In the genomic region with DNA sequence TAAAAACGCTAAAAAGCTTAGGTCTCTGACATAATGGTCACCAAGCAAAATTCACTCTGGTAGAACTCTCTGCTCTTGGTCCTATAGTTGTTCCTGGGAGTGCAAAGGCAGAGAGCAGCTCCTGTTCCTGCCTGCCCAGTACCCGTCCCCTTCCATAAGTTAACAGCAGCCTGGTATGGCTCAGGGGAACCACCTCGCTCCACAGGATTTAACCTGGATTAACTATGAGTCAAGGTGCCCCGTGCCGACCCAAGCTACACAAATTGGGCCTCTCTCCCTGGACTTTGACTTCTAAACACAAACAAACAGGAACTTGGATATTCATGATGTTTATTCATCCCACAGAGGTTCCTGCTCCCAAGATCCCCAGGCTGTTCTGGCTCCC, we compare ENCODE assay signal across 1 cellular context.
TF ChIP-seq lines count a peak whose summit lies in the region.

No MANE protein-coding gene starts in this region.

TF ChIP-seq in WTC11, 78 proteins besides CTCF, POLR2A, EP300 and RAD21 (continued from another document):
- TF ChIP-seq, protein P1, sequence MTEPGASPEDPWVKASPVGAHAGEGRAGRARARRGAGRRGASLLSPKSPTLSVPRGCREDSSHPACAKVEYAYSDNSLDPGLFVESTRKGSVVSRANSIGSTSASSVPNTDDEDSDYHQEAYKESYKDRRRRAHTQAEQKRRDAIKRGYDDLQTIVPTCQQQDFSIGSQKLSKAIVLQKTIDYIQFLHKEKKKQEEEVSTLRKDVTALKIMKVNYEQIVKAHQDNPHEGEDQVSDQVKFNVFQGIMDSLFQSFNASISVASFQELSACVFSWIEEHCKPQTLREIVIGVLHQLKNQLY (CRISPR knock-in tag; IDR thresholded peaks at IDR 0.05), result no peak
- TF ChIP-seq, protein P2, sequence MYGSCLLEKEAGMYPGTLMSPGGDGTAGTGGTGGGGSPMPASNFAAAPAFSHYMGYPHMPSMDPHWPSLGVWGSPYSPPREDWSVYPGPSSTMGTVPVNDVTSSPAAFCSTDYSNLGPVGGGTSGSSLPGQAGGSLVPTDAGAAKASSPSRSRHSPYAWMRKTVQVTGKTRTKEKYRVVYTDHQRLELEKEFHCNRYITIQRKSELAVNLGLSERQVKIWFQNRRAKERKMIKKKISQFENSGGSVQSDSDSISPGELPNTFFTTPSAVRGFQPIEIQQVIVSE (CRISPR knock-in tag; IDR thresholded peaks at IDR 0.05; ENCODE audit: borderline replicate concordance), result no peak
- TF ChIP-seq ZNF396 (CRISPR knock-in tag; IDR thresholded peaks at IDR 0.05; ENCODE audit: borderline replicate concordance), result no peak
- TF ChIP-seq GTF2I (CRISPR knock-in tag; conservative IDR thresholded peaks at IDR 0.05), result no peak
- no peak for TF ChIP-seq ZBTB21 (CRISPR knock-in tag; IDR thresholded peaks at IDR 0.05; ENCODE audit: borderline replicate concordance)
- TF ChIP-seq SMAD4 (CRISPR knock-in tag; IDR thresholded peaks at IDR 0.05), result no peak
